16 cellular contexts compared by ENCODE assay signal in the genomic region with DNA sequence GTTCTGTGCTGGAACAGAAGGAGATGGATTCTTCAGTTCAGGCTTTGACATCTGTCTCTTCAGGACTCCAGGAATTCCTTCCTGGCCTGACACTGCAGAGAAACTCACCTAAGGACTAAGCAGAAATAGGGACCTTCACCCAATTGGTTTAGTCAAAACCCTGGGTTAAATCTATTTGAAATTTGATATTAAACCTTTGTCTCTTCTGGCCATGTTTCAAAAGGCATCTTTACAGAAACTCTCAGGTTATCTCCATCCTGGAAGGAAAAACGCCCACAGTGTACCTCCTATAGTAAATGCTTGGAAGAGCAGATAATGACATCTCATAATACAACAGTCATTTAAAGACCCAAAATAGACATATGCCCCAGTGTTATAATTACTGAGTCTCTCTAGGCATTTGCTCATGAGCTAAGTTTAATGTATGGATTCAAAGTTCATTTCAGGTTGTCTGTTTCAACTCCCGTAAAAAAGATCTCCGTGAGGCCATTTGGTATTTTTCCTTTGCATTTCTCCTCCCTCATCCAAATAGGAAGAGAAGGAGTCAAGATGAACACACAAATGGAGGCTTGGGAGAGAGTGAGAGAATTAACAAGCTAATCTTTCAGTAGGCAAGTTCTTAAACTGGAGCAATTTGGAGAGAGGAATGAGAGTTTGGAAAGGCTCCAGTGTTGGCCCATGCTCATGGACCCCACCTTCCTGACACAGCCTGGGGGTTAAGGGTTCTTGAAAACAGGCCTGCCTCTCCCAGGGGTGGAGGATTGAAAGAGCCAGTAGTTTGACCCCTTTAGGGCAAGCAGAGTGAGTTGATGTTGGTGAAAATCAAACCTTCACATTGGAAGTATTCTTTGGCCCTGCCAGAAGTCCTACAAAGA. TPM values are rescaled to one million over a fixed set of nuclear protein-coding genes. Genes with fewer than 3 reads are reported as not detected.
DNase-seq lines count a peak whose midpoint lies in the region; ATAC-seq and TF ChIP-seq lines count a peak whose summit lies in the region.
"Had no signal": no experiment of that assay in that cellular context is flagged by ENCODE, and none has a peak within 500 bp of the region (broad histone marks: within the 10 kb centered on the region; RNA-seq: fewer than 3 reads in every experiment).

No MANE protein-coding gene starts in this region.

- peaks cover 71% of the 10 kb centered on the region for H3K27me3 Mint-ChIP-seq in activated naive CD8-positive, alpha-beta T cell
- H3K27me3 Mint-ChIP-seq in activated naive CD8-positive, alpha-beta T cell treated with anti-CD3 and anti-CD28 coated beads for 36 hours = peaks cover 98% of the 10 kb centered on the region

- no peak for TF ChIP-seq POLR2A in upper lobe of left lung (IDR thresholded peaks at IDR 0.05)

- DNase-seq in activated naive CD8-positive, alpha-beta T cell treated with anti-CD3 and anti-CD28 coated beads for 36 hours = no peak
- DNase-seq in RPMI7951 (ENCODE audit: low read depth) = peak; percentile 66
- DNase-seq in fibroblast of the aortic adventitia (ENCODE audit: low read depth) = peak; percentile 80
- no peak for DNase-seq in upper lobe of left lung
- DNase-seq in NCI-H1105 (lab: John Stamatoyannopoulos, UW) = no peak
- DNase-seq in NCI-H526 treated with DMSO at 0.1 percent for 48 hours (lab: John Stamatoyannopoulos, UW) = no peak
- DNase-seq: EL, NCI-H1417, NCI-H748 treated with DMSO at 0.1 percent for 48 hours, Right ventricle myocardium superior had no signal

- H3K9me3 ChIP-seq in upper lobe of left lung = no peaks in the 10 kb centered on the region

- H3K27me3 ChIP-seq in upper lobe of left lung = peaks cover 0 to 67% (median 37%) of the 10 kb centered on the region in 4 donors

- H3K36me3 ChIP-seq in upper lobe of left lung = no peaks in the 10 kb centered on the region

- no peak overlapping the region for H3K27ac Mint-ChIP-seq in activated naive CD8-positive, alpha-beta T cell
- no peak overlapping the region for H3K27ac Mint-ChIP-seq in activated naive CD8-positive, alpha-beta T cell treated with anti-CD3 and anti-CD28 coated beads for 36 hours

- H3K4me1 Mint-ChIP-seq in activated naive CD8-positive, alpha-beta T cell (ENCODE audit: low read depth) = peaks cover 50% of the 10 kb centered on the region
- H3K4me1 Mint-ChIP-seq in activated naive CD8-positive, alpha-beta T cell treated with anti-CD3 and anti-CD28 coated beads for 36 hours = peaks cover 48% of the 10 kb centered on the region

- H3K27ac ChIP-seq in upper lobe of left lung = peak overlapping the region in 3 of 4 donors; percentile 89 to 94 (median 90)
- H3K27ac ChIP-seq: hepatocyte had no signal

- no peaks in the 10 kb centered on the region for H3K9me3 Mint-ChIP-seq in activated naive CD8-positive, alpha-beta T cell (ENCODE audit: low read depth)
- no peaks in the 10 kb centered on the region for H3K9me3 Mint-ChIP-seq in activated naive CD8-positive, alpha-beta T cell treated with anti-CD3 and anti-CD28 coated beads for 36 hours

- peaks cover 32 to 52% (median 35%) of the 10 kb centered on the region in 4 donors for H3K4me1 ChIP-seq in upper lobe of left lung

- peak overlapping the region; percentile 41 for H3K4me3 Mint-ChIP-seq in activated naive CD8-positive, alpha-beta T cell
- H3K4me3 Mint-ChIP-seq in activated naive CD8-positive, alpha-beta T cell treated with anti-CD3 and anti-CD28 coated beads for 36 hours = no peak overlapping the region

- peak overlapping the region; percentile 5 for H3K4me3 ChIP-seq in fibroblast of the aortic adventitia (ENCODE audit: low read depth, low read length)
- no peak overlapping the region for H3K4me3 ChIP-seq in upper lobe of left lung
- H3K4me3 ChIP-seq: hepatocyte, lung had no signal

- ATAC-seq in upper lobe of left lung (ENCODE audit: low FRiP score in 2 of 2) (no peak), GM21360 (IDR thresholded peaks at IDR 0.05; ENCODE audit: unreplicated experiment) (no peak)

- no peak for TF ChIP-seq EP300 in upper lobe of left lung (IDR thresholded peaks at IDR 0.05)

- 60 to 67% methylated on average over 3 of the region's 3 CpGs for WGBS in upper lobe of left lung, 2 donors

- TF ChIP-seq CTCF in fibroblast of the aortic adventitia (IDR thresholded peaks at IDR 0.05; ENCODE audit: insufficient read depth, low read length) = no peak
- TF ChIP-seq CTCF in upper lobe of left lung (IDR thresholded peaks at IDR 0.05) = no peak

- no peaks in the 10 kb centered on the region for H3K36me3 Mint-ChIP-seq in activated naive CD8-positive, alpha-beta T cell
- peaks cover 2% of the 10 kb centered on the region for H3K36me3 Mint-ChIP-seq in activated naive CD8-positive, alpha-beta T cell treated with anti-CD3 and anti-CD28 coated beads for 36 hours

RNA-seq across cellular contexts. Expression of gene HOXB4, which starts 5.8 kb away (rescaled TPM):
- 1 to 10 TPM; 1.3 to 1.9 TPM for total RNA-seq in activated naive CD8-positive, alpha-beta T cell treated with anti-CD3 and anti-CD28 coated beads for 36 hours
- total RNA-seq in RPMI7951 (2014; rRNA removed; shearing (Covaris generic)) = 1.6 and 1.7 TPM in 2 replicates
- total RNA-seq in fibroblast of the aortic adventitia (ENCODE audit: low replicate concordance) (3.8 and 7.0 TPM in 2 replicates), upper lobe of left lung (1 to 10 TPM in 4 of 6 donors, under 1 TPM in 2; 0.61 to 5.6 (median 2.0) TPM)
- total RNA-seq: bronchial epithelial cell had no signal

RNA-seq across cellular contexts. Expression of gene HOXB3, which starts 6.1 kb away (rescaled TPM):
- total RNA-seq in activated naive CD8-positive, alpha-beta T cell treated with anti-CD3 and anti-CD28 coated beads for 36 hours = 1 to 10 TPM; 1.4 to 2.0 TPM
- total RNA-seq in RPMI7951 (2014; rRNA removed; shearing (Covaris generic)) = 3.2 and 7.9 TPM in 2 replicates
- total RNA-seq in fibroblast of the aortic adventitia (ENCODE audit: low replicate concordance) = 9.7 and 14.2 TPM in 2 replicates
- total RNA-seq in upper lobe of left lung = 10 to 100 TPM in 2 of 6 donors, 1 to 10 TPM in 4; 2.9 to 12.6 (median 7.9) TPM
- total RNA-seq: bronchial epithelial cell had no signal

RNA-seq across cellular contexts. Expression of gene HOXB5, which starts 9.6 kb away (rescaled TPM):
- total RNA-seq in activated naive CD8-positive, alpha-beta T cell treated with anti-CD3 and anti-CD28 coated beads for 36 hours = not detected
- 0.10 and 0.24 TPM in 2 replicates for total RNA-seq in RPMI7951 (2014; rRNA removed; shearing (Covaris generic))
- 0.27 and 0.57 TPM in 2 replicates for total RNA-seq in fibroblast of the aortic adventitia (ENCODE audit: low replicate concordance)
- total RNA-seq in upper lobe of left lung = 1 to 10 TPM in 4 of 6 donors, under 1 TPM in 2; 0.39 to 5.0 (median 1.5) TPM
- total RNA-seq: bronchial epithelial cell, osteoblast had no signal

RNA-seq across cellular contexts. Expression of gene HOXB6, which starts 20.8 kb away (rescaled TPM):
- total RNA-seq in activated naive CD8-positive, alpha-beta T cell treated with anti-CD3 and anti-CD28 coated beads for 36 hours = not detected
- total RNA-seq in RPMI7951 (2014; rRNA removed; shearing (Covaris generic)) = 4.8 and 7.3 TPM in 2 replicates
- total RNA-seq in fibroblast of the aortic adventitia (ENCODE audit: low replicate concordance) (0.63 and 13.1 TPM in 2 replicates), upper lobe of left lung (10 to 100 TPM in 2 of 6 donors, 1 to 10 TPM in 4; 1.1 to 11.3 (median 7.0) TPM)
- total RNA-seq: bronchial epithelial cell had no signal

RNA-seq across cellular contexts. Expression of gene HOXB7, which starts 26.9 kb away (rescaled TPM):
- total RNA-seq in activated naive CD8-positive, alpha-beta T cell treated with anti-CD3 and anti-CD28 coated beads for 36 hours = 1 to 10 TPM in 1 of 2 experiments, under 1 TPM in 1; 0.62 to 1.4 TPM
- 24.9 and 26.1 TPM in 2 replicates for total RNA-seq in RPMI7951 (2014; rRNA removed; shearing (Covaris generic))
- 0.18 and 4.7 TPM in 2 replicates for total RNA-seq in fibroblast of the aortic adventitia (ENCODE audit: low replicate concordance)
- 1 to 10 TPM in 5 of 6 donors, not detected in 1; 1.1 to 3.7 (median 1.3) TPM for total RNA-seq in upper lobe of left lung
- total RNA-seq: bronchial epithelial cell had no signal

Comparison
In these comparisons a context has a peak if more than half of its experiments do, and no peak if none do; other contexts are left out.
1. DNase-seq: peak in RPMI7951 (single experiment) and fibroblast of the aortic adventitia (single experiment); none in activated naive CD8-positive, alpha-beta T cell treated with anti-CD3 and anti-CD28 coated beads for 36 hours (single experiment), upper lobe of left lung (0 of 2), NCI-H1105 (single experiment) and NCI-H526 treated with DMSO at 0.1 percent for 48 hours (single experiment).